ENCODE assay signal across 8 cellular contexts in genomic region chr20:13222319-13222716, GRCh38. TPM values are rescaled to one million over a fixed set of nuclear protein-coding genes. Genes with fewer than 3 reads are reported as not detected.
DNase-seq lines count a peak whose midpoint lies in the region; ATAC-seq and TF ChIP-seq lines count a peak whose summit lies in the region.

No MANE protein-coding gene starts in this region.

- peaks cover 17% of the 10 kb centered on the region for H3K4me1 Mint-ChIP-seq in CD8-positive, alpha-beta T cell (ENCODE audit: low read depth)

- no peaks in the 10 kb centered on the region for H3K36me3 ChIP-seq in CD8-positive, alpha-beta T cell (ENCODE audit: insufficient read depth, low read length)
- no peaks in the 10 kb centered on the region for H3K36me3 ChIP-seq in NT2/D1 (ENCODE audit: insufficient read depth, insufficient read length, low read length)
- H3K36me3 ChIP-seq in esophagus squamous epithelium, result no peaks in the 10 kb centered on the region
- no peaks in the 10 kb centered on the region for H3K36me3 ChIP-seq in parathyroid adenoma (ENCODE audit: control insufficient read depth, insufficient read depth, low read length)

- peaks cover 29% of the 10 kb centered on the region for H3K27me3 Mint-ChIP-seq in CD8-positive, alpha-beta T cell (ENCODE audit: low read depth)

- peak overlapping the region; percentile 57 for H3K4me3 ChIP-seq in CD8-positive, alpha-beta T cell (ENCODE audit: low read depth, low read length)
- peak overlapping the region; percentile 54 for H3K4me3 ChIP-seq in NT2/D1 (ENCODE audit: insufficient read length, low read depth)
- peak overlapping the region; percentile 38 to 76 (median 58) for H3K4me3 ChIP-seq in esophagus squamous epithelium
- no peak overlapping the region for H3K4me3 ChIP-seq in parathyroid adenoma (ENCODE audit: low read depth, low read length)

- H3K4me2 ChIP-seq in parathyroid adenoma (ENCODE audit: low read length), result no peak overlapping the region

- H3K36me3 Mint-ChIP-seq in CD8-positive, alpha-beta T cell, result no peaks in the 10 kb centered on the region

- peak overlapping the region; percentile 84 for H3K4me3 Mint-ChIP-seq in CD8-positive, alpha-beta T cell

- no peak overlapping the region for H3K27ac Mint-ChIP-seq in CD8-positive, alpha-beta T cell

- no peak for ATAC-seq in CD8-positive, alpha-beta T cell
- ATAC-seq in HG02763 (IDR thresholded peaks at IDR 0.05; ENCODE audit: unreplicated experiment) (no peak), HG03135 (IDR thresholded peaks at IDR 0.05; ENCODE audit: unreplicated experiment) (no peak)

- 0 to 68% methylated on average over 1 to 6 of the region's 8 CpGs for WGBS in esophagus squamous epithelium, 2 donors

- TF ChIP-seq CTCF in CD8-positive, alpha-beta T cell (IDR thresholded peaks at IDR 0.05), result no peak
- TF ChIP-seq CTCF in esophagus squamous epithelium (IDR thresholded peaks at IDR 0.05) (no peak), parathyroid adenoma (IDR thresholded peaks at IDR 0.05) (no peak), GM10266 (IDR thresholded peaks at IDR 0.05; ENCODE audit: control insufficient read depth, insufficient read depth, low read depth, missing control alignments) (no peak)

- intact Hi-C loops in CD8-positive, alpha-beta T cell (cut with DNase I, micrococcal nuclease), result loop anchor here (5.0 to 10.0 kb wide), 3 partner anchors 40 to 562 kb away; partner anchors contain the start of genes ESF1 (in 2 of the 2), NDUFAF5 (in 2 of the 2) and TASP1 (in 1 of the 2)
- intact Hi-C loops in esophagus squamous epithelium (cut with DNase I), result no loop called here

- peaks cover 10% of the 10 kb centered on the region for H3K27me3 ChIP-seq in CD8-positive, alpha-beta T cell (ENCODE audit: insufficient read depth, low read length)
- H3K27me3 ChIP-seq in NT2/D1 (ENCODE audit: insufficient read depth, insufficient read length) (peaks cover 63% of the 10 kb centered on the region), esophagus squamous epithelium (peaks cover 0 to 53% (median 3%) of the 10 kb centered on the region in 4 donors), parathyroid adenoma (ENCODE audit: control insufficient read depth, insufficient read depth, low read length) (no peaks in the 10 kb centered on the region)

- TF ChIP-seq POLR2A in esophagus squamous epithelium (IDR thresholded peaks at IDR 0.05), result no peak

- H3K9ac ChIP-seq in NT2/D1 (ENCODE audit: insufficient read length, low read depth) (peak overlapping the region; percentile 32), parathyroid adenoma (no peak overlapping the region)

- H3K27ac ChIP-seq in CD8-positive, alpha-beta T cell (ENCODE audit: low read depth, low read length), result no peak overlapping the region
- peak overlapping the region in 2 of 4 donors; percentile 3 to 72 for H3K27ac ChIP-seq in esophagus squamous epithelium
- no peak overlapping the region for H3K27ac ChIP-seq in parathyroid adenoma

- no peaks in the 10 kb centered on the region for H3K9me3 ChIP-seq in CD8-positive, alpha-beta T cell (ENCODE audit: low read length)
- H3K9me3 ChIP-seq in NT2/D1 (ENCODE audit: insufficient read depth, low read length) (peaks cover 7% of the 10 kb centered on the region), esophagus squamous epithelium (peaks cover 0 to 7% (median 6%) of the 10 kb centered on the region in 3 donors), parathyroid adenoma (ENCODE audit: control insufficient read depth, low read length) (no peaks in the 10 kb centered on the region)

- H3K79me2 ChIP-seq in parathyroid adenoma, result no peaks in the 10 kb centered on the region

- POLR2A ChIA-PET in CD8-positive, alpha-beta T cell (lab: Charles Lee), result interaction anchor here (0.9 to 2.6 kb wide), 3 partner anchors 25 to 40 kb away, joined by 3 to 6 read pairs (median 4); no protein-coding TSS in a partner anchor

- CTCF ChIA-PET in CD8-positive, alpha-beta T cell (lab: Charles Lee), result interaction anchor here (1.2 kb wide), 1 partner anchor 35 kb away, joined by 5 read pairs; no protein-coding TSS in a partner anchor

- H3K4me1 ChIP-seq in CD8-positive, alpha-beta T cell (ENCODE audit: insufficient read depth, low read length), result peaks cover 21% of the 10 kb centered on the region
- H3K4me1 ChIP-seq in NT2/D1 (ENCODE audit: insufficient read depth, insufficient read length), result no peaks in the 10 kb centered on the region
- peaks cover 0 to 30% (median 13%) of the 10 kb centered on the region in 3 donors for H3K4me1 ChIP-seq in esophagus squamous epithelium
- H3K4me1 ChIP-seq in parathyroid adenoma, result peaks cover 2% of the 10 kb centered on the region

- peaks cover 5% of the 10 kb centered on the region for H3K9me3 Mint-ChIP-seq in CD8-positive, alpha-beta T cell

- peak overlapping the region; percentile 89 for H2AFZ ChIP-seq in parathyroid adenoma

- DNase-seq in CD8-positive, alpha-beta T cell, result no peak
- DNase-seq in NT2/D1 (ENCODE audit: low read depth, low spot score) (no peak), esophagus squamous epithelium (lab: John Stamatoyannopoulos, UW) (no peak), midbrain (lab: John Stamatoyannopoulos, UW) (no peak), GM10266 (ENCODE audit: extremely low spot score) (no peak)

RNA-seq across cellular contexts. Expression of gene ISM1, which starts 1.2 kb away (rescaled TPM):
- total RNA-seq in CD8-positive, alpha-beta T cell, result under 1 TPM; 0.24 to 0.28 TPM
- total RNA-seq in esophagus squamous epithelium, result 10 to 100 TPM in 1 of 4 donors, 1 to 10 TPM in 3; 2.3 to 17.5 (median 4.4) TPM
